Comparison of ENCODE assay signal across 8 cellular contexts in the genomic region with DNA sequence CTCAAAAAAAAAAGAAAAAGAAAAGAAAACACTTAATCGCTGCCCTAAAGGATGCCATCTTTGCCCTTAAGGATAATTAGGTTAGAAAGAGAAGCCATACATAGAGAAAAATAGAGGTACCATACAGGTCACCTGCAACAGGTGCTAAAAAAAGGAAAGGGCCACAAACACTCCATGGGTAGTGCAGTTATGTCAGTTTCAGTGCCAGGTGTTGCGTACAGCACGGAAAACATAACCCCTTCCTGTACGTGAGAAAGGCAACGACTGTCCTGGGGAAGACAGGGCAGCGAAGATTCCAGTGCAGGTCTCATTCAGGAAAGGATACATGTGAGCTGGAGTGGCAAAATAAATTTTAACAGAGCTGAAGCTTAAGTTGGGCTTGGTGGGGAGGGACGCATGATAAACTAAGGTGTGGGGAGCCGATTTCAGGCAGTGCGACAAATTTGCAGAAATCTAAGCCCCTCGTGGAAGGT. TPM values are rescaled to one million over a fixed set of nuclear protein-coding genes. Genes with fewer than 3 reads are reported as not detected.
DNase-seq lines count a peak whose midpoint lies in the region; ATAC-seq and TF ChIP-seq lines count a peak whose summit lies in the region.

No MANE protein-coding gene starts in this region.

- no peak for DNase-seq in DND-41
- no peak for DNase-seq in HAP-1 (ENCODE audit: low spot score in 2 of 2)
- no peak for DNase-seq in RWPE2 (ENCODE audit: low spot score)
- DNase-seq in progenitor cell of endocrine pancreas (ENCODE audit: low spot score, unreplicated experiment), result no peak
- DNase-seq in SIG-M5 treated with dmso at 0.1 percent for 504 hours (lab: John Stamatoyannopoulos, UW; ENCODE audit: unreplicated experiment), result no peak

- H3K27ac ChIP-seq in DND-41 (ENCODE audit: low read length), result peak overlapping the region; percentile 75
- H3K27ac ChIP-seq in RWPE2 (ENCODE audit: poor library complexity, severe bottlenecking), result peak overlapping the region; percentile 70
- peak overlapping the region; percentile 100 for H3K27ac ChIP-seq in esophagus (ENCODE audit: low read depth in 2 of 2, low read length in 1 of 2)

- H3K27me3 ChIP-seq in DND-41 (ENCODE audit: insufficient read depth, low read length, poor library complexity), result no peaks in the 10 kb centered on the region
- no peaks in the 10 kb centered on the region for H3K27me3 ChIP-seq in HAP-1 (ENCODE audit: low read depth)
- H3K27me3 ChIP-seq in RWPE2 (ENCODE audit: insufficient read depth, poor library complexity, severe bottlenecking), result no peaks in the 10 kb centered on the region
- H3K27me3 ChIP-seq in esophagus (ENCODE audit: control insufficient read depth in 1 of 2, insufficient read depth in 2 of 2, low read length in 2 of 2), result no peaks in the 10 kb centered on the region

- H3K9ac ChIP-seq in DND-41 (ENCODE audit: low read depth, low read length), result peak overlapping the region; percentile 88

- H3K36me3 ChIP-seq in DND-41 (ENCODE audit: insufficient read depth, low read length), result peaks cover 33% of the 10 kb centered on the region
- peaks cover 24% of the 10 kb centered on the region for H3K36me3 ChIP-seq in HAP-1 (replicated peaks)
- peaks cover 30% of the 10 kb centered on the region for H3K36me3 ChIP-seq in RWPE2 (ENCODE audit: low read depth)
- H3K36me3 ChIP-seq in esophagus (ENCODE audit: control insufficient read depth in 2 of 2, insufficient read depth in 2 of 2, low read length in 1 of 2), result peaks cover 12 to 17% of the 10 kb centered on the region in 2 donors

- H3K4me3 Mint-ChIP-seq in progenitor cell of endocrine pancreas (ENCODE audit: low read depth), result peak overlapping the region; percentile 96

- H3K4me3 ChIP-seq in DND-41 (ENCODE audit: low read depth in 1 of 2, low read length in 2 of 2) (peak overlapping the region; percentile 46 to 83; a peak in 3 of 4 replicates), HAP-1 (peak overlapping the region; percentile 100), RWPE2 (ENCODE audit: severe bottlenecking) (peak overlapping the region; percentile 96), esophagus (ENCODE audit: low read depth in 1 of 2, low read length in 2 of 2) (peak overlapping the region; percentile 45 to 85)

- H3K27ac Mint-ChIP-seq in progenitor cell of endocrine pancreas, result peak overlapping the region; percentile 100

- TF ChIP-seq CTCF in DND-41 (IDR thresholded peaks at IDR 0.05; ENCODE audit: borderline replicate concordance, extremely low read depth, low read length, poor library complexity, severe bottlenecking), result no peak
- no peak for TF ChIP-seq CTCF in RWPE2 (IDR thresholded peaks at IDR 0.05; ENCODE audit: poor library complexity, severe bottlenecking)
- no peak for TF ChIP-seq CTCF in progenitor cell of endocrine pancreas (IDR thresholded peaks at IDR 0.05; ENCODE audit: unreplicated experiment)

- WGBS in esophagus, 2 donors, result 7% methylated on average over 10 of the region's 10 CpGs

- H3K4me2 ChIP-seq in DND-41 (ENCODE audit: insufficient read depth, low read length), result peak overlapping the region; percentile 98

- peaks cover 6% of the 10 kb centered on the region for H3K4me1 Mint-ChIP-seq in progenitor cell of endocrine pancreas (ENCODE audit: low read depth)

- H3K36me3 Mint-ChIP-seq in progenitor cell of endocrine pancreas (ENCODE audit: insufficient read depth), result peaks cover 12% of the 10 kb centered on the region

- peaks cover 26% of the 10 kb centered on the region for H3K4me1 ChIP-seq in DND-41 (ENCODE audit: insufficient read depth, low read length)
- peaks cover 10% of the 10 kb centered on the region for H3K4me1 ChIP-seq in HAP-1
- no peaks in the 10 kb centered on the region for H3K4me1 ChIP-seq in RWPE2 (ENCODE audit: insufficient read depth, poor library complexity, severe bottlenecking)
- peaks cover 0 to 8% of the 10 kb centered on the region in 2 donors for H3K4me1 ChIP-seq in esophagus (ENCODE audit: control insufficient read depth in 2 of 2, insufficient read depth in 2 of 2, low read length in 1 of 2)

- in situ Hi-C loops in HAP-1 (cut with MboI; ENCODE audit: low sequenced_read_pairs), result no loop called here

- no peaks in the 10 kb centered on the region for H3K9me3 Mint-ChIP-seq in progenitor cell of endocrine pancreas (ENCODE audit: low read depth)

- H3K27me3 Mint-ChIP-seq in progenitor cell of endocrine pancreas, result no peaks in the 10 kb centered on the region

- no peaks in the 10 kb centered on the region for H3K9me3 ChIP-seq in DND-41 (ENCODE audit: insufficient read depth, low read length, severe bottlenecking)
- H3K9me3 ChIP-seq in HAP-1, result no peaks in the 10 kb centered on the region
- H3K9me3 ChIP-seq in RWPE2 (ENCODE audit: severe bottlenecking), result no peaks in the 10 kb centered on the region
- H3K9me3 ChIP-seq in esophagus (ENCODE audit: control insufficient read depth in 2 of 2, insufficient read depth in 1 of 2, low read depth in 1 of 2, low read length in 1 of 2), result no peaks in the 10 kb centered on the region

- H2AFZ ChIP-seq in DND-41 (ENCODE audit: low read depth, low read length), result peak overlapping the region; percentile 83

- peaks cover 14% of the 10 kb centered on the region for H4K20me1 ChIP-seq in DND-41 (ENCODE audit: insufficient read depth, low read length)

- ATAC-seq in DND-41 (ENCODE audit: insufficient read depth, low read depth) (peak; percentile 1; the same call in 2 of the 3 replicates), RWPE2 (ENCODE audit: low read depth) (no peak), GM21367 (IDR thresholded peaks at IDR 0.05; ENCODE audit: unreplicated experiment) (no peak), HG03139 (IDR thresholded peaks at IDR 0.05; ENCODE audit: unreplicated experiment) (no peak)

- peaks cover 28% of the 10 kb centered on the region for H3K79me2 ChIP-seq in DND-41 (ENCODE audit: insufficient read depth, low read length)

RNA-seq across cellular contexts. Expression of gene DAZAP2, which starts 0.6 kb away (rescaled TPM):
- 100 to 1,000 TPM in 1 of 2 donors, 10 to 100 TPM in 1; 66.5 to 185 TPM for polyA plus RNA-seq in esophagus
- 103 and 106 TPM in 2 replicates for total RNA-seq in progenitor cell of endocrine pancreas

RNA-seq across cellular contexts. Expression of gene POU6F1, which starts 20.2 kb away (rescaled TPM):
- polyA plus RNA-seq in esophagus, result 1 to 10 TPM; 2.5 to 3.6 TPM
- 8.2 and 11.6 TPM in 2 replicates for total RNA-seq in progenitor cell of endocrine pancreas

RNA-seq across cellular contexts. Expression of gene SMAGP, which starts 32.1 kb away (rescaled TPM):
- 100 to 1,000 TPM in 1 of 2 donors, 10 to 100 TPM in 1; 75.2 to 149 TPM for polyA plus RNA-seq in esophagus
- total RNA-seq in progenitor cell of endocrine pancreas, result 9.1 and 11.0 TPM in 2 replicates
